1 cellular context compared by ENCODE assay signal in genomic region chr19:19865750-19866598, GRCh38.
TF ChIP-seq lines count a peak whose summit lies in the region.

Gene ZNF253 (plus strand): TSS chr19:19865882. CDS start chr19:19865997, 115 bp downstream.

TF ChIP-seq in K562, 482 proteins besides CTCF, POLR2A, EP300 and RAD21 (continued from another document):
- TF ChIP-seq, protein P1, sequence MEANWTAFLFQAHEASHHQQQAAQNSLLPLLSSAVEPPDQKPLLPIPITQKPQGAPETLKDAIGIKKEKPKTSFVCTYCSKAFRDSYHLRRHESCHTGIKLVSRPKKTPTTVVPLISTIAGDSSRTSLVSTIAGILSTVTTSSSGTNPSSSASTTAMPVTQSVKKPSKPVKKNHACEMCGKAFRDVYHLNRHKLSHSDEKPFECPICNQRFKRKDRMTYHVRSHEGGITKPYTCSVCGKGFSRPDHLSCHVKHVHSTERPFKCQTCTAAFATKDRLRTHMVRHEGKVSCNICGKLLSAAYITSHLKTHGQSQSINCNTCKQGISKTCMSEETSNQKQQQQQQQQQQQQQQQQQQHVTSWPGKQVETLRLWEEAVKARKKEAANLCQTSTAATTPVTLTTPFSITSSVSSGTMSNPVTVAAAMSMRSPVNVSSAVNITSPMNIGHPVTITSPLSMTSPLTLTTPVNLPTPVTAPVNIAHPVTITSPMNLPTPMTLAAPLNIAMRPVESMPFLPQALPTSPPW (CRISPR knock-in tag; IDR thresholded peaks at IDR 0.05) = no peak
- TF ChIP-seq, protein P2, sequence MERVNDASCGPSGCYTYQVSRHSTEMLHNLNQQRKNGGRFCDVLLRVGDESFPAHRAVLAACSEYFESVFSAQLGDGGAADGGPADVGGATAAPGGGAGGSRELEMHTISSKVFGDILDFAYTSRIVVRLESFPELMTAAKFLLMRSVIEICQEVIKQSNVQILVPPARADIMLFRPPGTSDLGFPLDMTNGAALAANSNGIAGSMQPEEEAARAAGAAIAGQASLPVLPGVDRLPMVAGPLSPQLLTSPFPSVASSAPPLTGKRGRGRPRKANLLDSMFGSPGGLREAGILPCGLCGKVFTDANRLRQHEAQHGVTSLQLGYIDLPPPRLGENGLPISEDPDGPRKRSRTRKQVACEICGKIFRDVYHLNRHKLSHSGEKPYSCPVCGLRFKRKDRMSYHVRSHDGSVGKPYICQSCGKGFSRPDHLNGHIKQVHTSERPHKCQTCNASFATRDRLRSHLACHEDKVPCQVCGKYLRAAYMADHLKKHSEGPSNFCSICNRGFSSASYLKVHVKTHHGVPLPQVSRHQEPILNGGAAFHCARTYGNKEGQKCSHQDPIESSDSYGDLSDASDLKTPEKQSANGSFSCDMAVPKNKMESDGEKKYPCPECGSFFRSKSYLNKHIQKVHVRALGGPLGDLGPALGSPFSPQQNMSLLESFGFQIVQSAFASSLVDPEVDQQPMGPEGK (CRISPR knock-in tag; IDR thresholded peaks at IDR 0.05; ENCODE audit: borderline replicate concordance) = 0 out of 2 replicates have a peak, but pooled peaks have one; percentile 25
- TF ChIP-seq KLF1 (tag; IDR thresholded peaks at IDR 0.05) (no peak), HDAC3 (IDR thresholded peaks at IDR 0.05; ENCODE audit: borderline replicate concordance, partially characterized antibody) (no peak), KLF13 (tag; IDR thresholded peaks at IDR 0.05; ENCODE audit: borderline replicate concordance, low read depth) (no peak), ZBTB33 (CRISPR knock-in tag; IDR thresholded peaks at IDR 0.05) (no peak), ZNF174 (CRISPR knock-in tag; IDR thresholded peaks at IDR 0.05) (no peak), ZNF232 (CRISPR knock-in tag; IDR thresholded peaks at IDR 0.05) (no peak), GATAD2A (IDR thresholded peaks at IDR 0.05) (no peak), MTF1 (CRISPR knock-in tag; IDR thresholded peaks at IDR 0.05; ENCODE audit: borderline replicate concordance) (no peak), STAT5B (CRISPR knock-in tag; IDR thresholded peaks at IDR 0.05) (no peak), ZNF77 (CRISPR knock-in tag; IDR thresholded peaks at IDR 0.05) (no peak), HNRNPL (IDR thresholded peaks at IDR 0.05; ENCODE audit: low read depth, low read length) (no peak), HEY1 (CRISPR knock-in tag; IDR thresholded peaks at IDR 0.05; ENCODE audit: borderline replicate concordance) (no peak), OTX1 (CRISPR knock-in tag; IDR thresholded peaks at IDR 0.05) (no peak)
- TF ChIP-seq, protein P3, sequence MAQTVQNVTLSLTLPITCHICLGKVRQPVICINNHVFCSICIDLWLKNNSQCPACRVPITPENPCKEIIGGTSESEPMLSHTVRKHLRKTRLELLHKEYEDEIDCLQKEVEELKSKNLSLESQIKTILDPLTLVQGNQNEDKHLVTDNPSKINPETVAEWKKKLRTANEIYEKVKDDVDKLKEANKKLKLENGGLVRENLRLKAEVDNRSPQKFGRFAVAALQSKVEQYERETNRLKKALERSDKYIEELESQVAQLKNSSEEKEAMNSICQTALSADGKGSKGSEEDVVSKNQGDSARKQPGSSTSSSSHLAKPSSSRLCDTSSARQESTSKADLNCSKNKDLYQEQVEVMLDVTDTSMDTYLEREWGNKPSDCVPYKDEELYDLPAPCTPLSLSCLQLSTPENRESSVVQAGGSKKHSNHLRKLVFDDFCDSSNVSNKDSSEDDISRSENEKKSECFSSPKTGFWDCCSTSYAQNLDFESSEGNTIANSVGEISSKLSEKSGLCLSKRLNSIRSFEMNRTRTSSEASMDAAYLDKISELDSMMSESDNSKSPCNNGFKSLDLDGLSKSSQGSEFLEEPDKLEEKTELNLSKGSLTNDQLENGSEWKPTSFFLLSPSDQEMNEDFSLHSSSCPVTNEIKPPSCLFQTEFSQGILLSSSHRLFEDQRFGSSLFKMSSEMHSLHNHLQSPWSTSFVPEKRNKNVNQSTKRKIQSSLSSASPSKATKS (CRISPR knock-in tag; IDR thresholded peaks at IDR 0.05) = no peak
